8 cellular contexts compared by ENCODE assay signal in the genomic region with DNA sequence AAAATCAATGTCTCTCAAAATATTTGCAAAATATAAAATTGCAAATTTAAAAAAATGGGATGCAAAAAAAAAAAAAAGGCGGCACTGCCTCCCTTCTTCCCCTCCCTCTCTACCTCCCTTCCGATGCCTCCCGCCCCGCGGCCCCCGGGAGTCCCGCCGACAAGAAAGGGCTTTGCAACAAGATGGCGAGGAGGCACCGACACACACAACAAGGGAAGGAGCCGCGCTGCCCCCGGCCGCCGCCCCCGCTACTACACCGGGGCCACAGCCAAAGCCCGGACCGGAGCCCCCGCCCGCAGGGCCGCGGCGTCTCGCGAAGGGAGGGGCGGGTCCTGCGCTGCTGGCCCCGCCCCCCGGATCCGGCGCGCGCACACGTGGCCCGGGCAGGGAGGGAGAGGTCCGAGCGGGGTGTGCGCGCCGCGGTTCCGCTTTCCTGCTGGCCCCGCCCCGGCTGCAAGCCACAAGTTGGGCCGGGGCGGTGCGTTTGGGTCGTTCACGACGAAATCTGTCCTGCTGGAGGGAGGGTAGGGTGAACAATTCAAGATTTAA. TPM values are rescaled to one million over a fixed set of nuclear protein-coding genes. Genes with fewer than 3 reads are reported as not detected.
A peak's percentile ranks its signal among the peaks of the same experiment; 100 is the strongest.
DNase-seq lines count a peak whose midpoint lies in the region; TF ChIP-seq lines count a peak whose summit lies in the region.

MNT (minus strand) TSS at position 184 of the 549 bp plus-strand sequence. CDS start 348 bp downstream, outside the sequence.

- H3K4me2 ChIP-seq in SK-N-SH (peak within 1 kb of the TSS; percentile 98), osteoblast (ENCODE audit: insufficient read depth, low read length) (peak within 1 kb of the TSS; percentile 98)

- H3K9me2 ChIP-seq in SK-N-SH: no peaks in the 10 kb centered on the region

- H3K36me3 ChIP-seq in SK-N-SH (replicated peaks in 1 of 2; ENCODE audit: control insufficient read depth in 1 of 2, insufficient read depth in 2 of 2, low read length in 1 of 2): no peaks in the 10 kb centered on the region
- no peaks in the 10 kb centered on the region for H3K36me3 ChIP-seq in osteoblast (ENCODE audit: insufficient read depth, low read length)
- no peaks in the 10 kb centered on the region for H3K36me3 ChIP-seq in testis (ENCODE audit: low read depth, missing control alignments)

- intact Hi-C loops in testis (cut with DNase I; ENCODE audit: low total_unique reads): no loop called here

- H3K27me3 ChIP-seq in SK-N-SH (ENCODE audit: insufficient read depth) (no peaks in the 10 kb centered on the region), osteoblast (ENCODE audit: insufficient read depth, low read length) (no peaks in the 10 kb centered on the region), testis (no peaks in the 10 kb centered on the region)

- no peak for TF ChIP-seq POLR2A in testis (IDR thresholded peaks at IDR 0.05)

- H3F3A ChIP-seq in SK-N-SH (replicated peaks; ENCODE audit: insufficient read depth): peaks cover 39% of the 10 kb centered on the region

- no peaks in the 10 kb centered on the region for H3K9me3 Mint-ChIP-seq in activated naive CD4-positive, alpha-beta T cell treated with anti-CD3 and anti-CD28 coated beads, Interleukin-2, amount 50 U/mL, for 24 hours

- peaks cover 51% of the 10 kb centered on the region for H3K4me1 Mint-ChIP-seq in activated naive CD4-positive, alpha-beta T cell treated with anti-CD3 and anti-CD28 coated beads, Interleukin-2, amount 50 U/mL, for 24 hours

- H4K20me1 ChIP-seq in SK-N-SH (ENCODE audit: insufficient read depth): peaks cover 5% of the 10 kb centered on the region; the same call in 1 of the 2 replicates
- peaks cover 1% of the 10 kb centered on the region for H4K20me1 ChIP-seq in osteoblast (ENCODE audit: insufficient read depth, low read length)

- H2AFZ ChIP-seq in SK-N-SH (ENCODE audit: low read depth): peak within 1 kb of the TSS; percentile 68; the same call in 1 of the 2 replicates
- peak within 1 kb of the TSS; percentile 89 for H2AFZ ChIP-seq in osteoblast (ENCODE audit: low read length)

- POLR2A ChIA-PET in HEK293T (lab: Yijun Ruan, JAX) (interaction anchor here (0.8 to 1.6 kb wide), 5 partner anchors 8 to 350 kb away, joined by 3 to 11 read pairs (median 4); partner anchors contain the start of genes METTL16 and TSR1), SK-N-SH (lab: Yijun Ruan, JAX) (interaction anchor here (1.0 to 2.2 kb wide), 5 partner anchors 8 to 63 kb away, joined by 3 to 12 read pairs (median 7); no protein-coding TSS in a partner anchor)

- H3K9ac ChIP-seq in SK-N-SH: peak within 1 kb of the TSS; percentile 99

- H3K4me1 ChIP-seq in SK-N-SH (ENCODE audit: control insufficient read depth in 1 of 2, insufficient read depth in 2 of 2, low read depth in 1 of 2, low read length in 1 of 2) (peaks cover 38 to 41% of the 10 kb centered on the region in 2 experiments), osteoblast (ENCODE audit: insufficient read depth, low read length) (peaks cover 55% of the 10 kb centered on the region), testis (peaks cover 56% of the 10 kb centered on the region)

- H3K4me3 Mint-ChIP-seq in activated naive CD4-positive, alpha-beta T cell treated with anti-CD3 and anti-CD28 coated beads, Interleukin-2, amount 50 U/mL, for 24 hours: peak within 1 kb of the TSS; percentile 97

- H3K9me3 ChIP-seq in SK-N-SH: no peaks in the 10 kb centered on the region
- H3K9me3 ChIP-seq in osteoblast (ENCODE audit: low read depth, low read length): no peaks in the 10 kb centered on the region
- no peaks in the 10 kb centered on the region for H3K9me3 ChIP-seq in testis

- TF ChIP-seq RAD21 in SK-N-SH (IDR thresholded peaks at IDR 0.05; ENCODE audit: low read length): no peak

- H3K79me2 ChIP-seq in SK-N-SH (ENCODE audit: insufficient read depth): peaks cover 34% of the 10 kb centered on the region
- H3K79me2 ChIP-seq in osteoblast (ENCODE audit: insufficient read depth, low read length): peaks cover 36% of the 10 kb centered on the region

- 0 out of 4 replicates have a peak, but pooled peaks of 1 of the 2 experiments have one; percentile 25 for TF ChIP-seq EP300 in SK-N-SH (IDR thresholded peaks at IDR 0.05; ENCODE audit: borderline replicate concordance in 1 of 2, low read depth in 1 of 2, low read length in 1 of 2)

- no peak for TF ChIP-seq CTCF in SK-N-SH (IDR thresholded peaks at IDR 0.05)
- no peak for TF ChIP-seq CTCF in osteoblast (IDR thresholded peaks at IDR 0.05; ENCODE audit: extremely low read depth, low read depth, low read length)
- TF ChIP-seq CTCF in testis (IDR thresholded peaks at IDR 0.05): peak in 1 of 3 experiments; percentile 23

- no peaks in the 10 kb centered on the region for H3K36me3 Mint-ChIP-seq in activated naive CD4-positive, alpha-beta T cell treated with anti-CD3 and anti-CD28 coated beads, Interleukin-2, amount 50 U/mL, for 24 hours

- DNase-seq in GM03348 (ENCODE audit: low spot score): peak; percentile 96
- peak; percentile 88 for DNase-seq in HEK293T (ENCODE audit: extremely low spot score)
- peak; percentile 89 for DNase-seq in NAMALWA (ENCODE audit: low spot score)
- peak; percentile 94 for DNase-seq in SK-N-SH
- peak; percentile 97 for DNase-seq in glomerular visceral epithelial cell (ENCODE audit: extremely low spot score)
- DNase-seq in osteoblast (ENCODE audit: insufficient read length, low spot score, missing footprints): peak; percentile 99
- DNase-seq in testis: peak; percentile 95

- under 1% methylated on average over 14 of the region's 51 CpGs for WGBS in SK-N-SH (ENCODE audit: low lambda C conversion rate)
- 0 to 1% methylated on average over 8 to 34 of the region's 51 CpGs for WGBS in testis, 2 donors

- H3K27ac Mint-ChIP-seq in activated naive CD4-positive, alpha-beta T cell treated with anti-CD3 and anti-CD28 coated beads, Interleukin-2, amount 50 U/mL, for 24 hours: peak within 1 kb of the TSS; percentile 99

- H3K4me3 ChIP-seq in SK-N-SH (ENCODE audit: low read depth in 2 of 2, low read length in 1 of 2) (peak within 1 kb of the TSS; percentile 99), osteoblast (ENCODE audit: insufficient read depth, low read length) (peak within 1 kb of the TSS; percentile 98), testis (peak within 1 kb of the TSS; percentile 93 to 97)

- no peaks in the 10 kb centered on the region for H3K27me3 Mint-ChIP-seq in activated naive CD4-positive, alpha-beta T cell treated with anti-CD3 and anti-CD28 coated beads, Interleukin-2, amount 50 U/mL, for 24 hours

- H3K27ac ChIP-seq in SK-N-SH (ENCODE audit: low read depth in 2 of 2, low read length in 1 of 2): peak within 1 kb of the TSS; percentile 98 to 100
- peak within 1 kb of the TSS; percentile 100 for H3K27ac ChIP-seq in osteoblast (ENCODE audit: low read depth, low read length)
- peak within 1 kb of the TSS; percentile 94 to 99 for H3K27ac ChIP-seq in testis

- CTCF ChIA-PET in HEK293T (lab: Yijun Ruan, JAX): no interaction called here
- CTCF ChIA-PET in SK-N-SH (lab: Yijun Ruan, JAX): interaction anchor here (1.2 to 27.8 kb wide), 4 partner anchors 8 to 25 kb away, joined by 3 to 654 read pairs (median 38); no protein-coding TSS in a partner anchor

TF ChIP-seq in HEK293T, 16 proteins besides CTCF, POLR2A, EP300 and RAD21:
- TF ChIP-seq CTBP1 (IDR thresholded peaks at IDR 0.05; ENCODE audit: borderline replicate concordance): no peak
- TF ChIP-seq ARNT (IDR thresholded peaks at IDR 0.05): peak; percentile 46; the same call in 1 of the 2 replicates
- TF ChIP-seq TARDBP (IDR thresholded peaks at IDR 0.05): no peak
- TF ChIP-seq FOXM1 (IDR thresholded peaks at IDR 0.05; ENCODE audit: borderline replicate concordance): peak; percentile 98

TF ChIP-seq in SK-N-SH, 30 proteins besides CTCF, POLR2A, EP300 and RAD21 (continues in another document):
- TF ChIP-seq NFIC (IDR thresholded peaks at IDR 0.05; ENCODE audit: borderline replicate concordance): no peak
- no peak for TF ChIP-seq FOXJ3 (CRISPR knock-in tag; IDR thresholded peaks at IDR 0.05)
- TF ChIP-seq MEF2A (IDR thresholded peaks at IDR 0.05; ENCODE audit: borderline replicate concordance, low read depth): no peak
- TF ChIP-seq RCOR1 (IDR thresholded peaks at IDR 0.05; ENCODE audit: low read length): no peak
- TF ChIP-seq, protein P1, sequence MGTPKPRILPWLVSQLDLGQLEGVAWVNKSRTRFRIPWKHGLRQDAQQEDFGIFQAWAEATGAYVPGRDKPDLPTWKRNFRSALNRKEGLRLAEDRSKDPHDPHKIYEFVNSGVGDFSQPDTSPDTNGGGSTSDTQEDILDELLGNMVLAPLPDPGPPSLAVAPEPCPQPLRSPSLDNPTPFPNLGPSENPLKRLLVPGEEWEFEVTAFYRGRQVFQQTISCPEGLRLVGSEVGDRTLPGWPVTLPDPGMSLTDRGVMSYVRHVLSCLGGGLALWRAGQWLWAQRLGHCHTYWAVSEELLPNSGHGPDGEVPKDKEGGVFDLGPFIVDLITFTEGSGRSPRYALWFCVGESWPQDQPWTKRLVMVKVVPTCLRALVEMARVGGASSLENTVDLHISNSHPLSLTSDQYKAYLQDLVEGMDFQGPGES (IDR thresholded peaks at IDR 0.05; ENCODE audit: low read depth, low read length): 0 out of 2 replicates have a peak, but pooled peaks have one; percentile 8
- no peak for TF ChIP-seq TEAD4 (IDR thresholded peaks at IDR 0.05; ENCODE audit: borderline replicate concordance, insufficient read depth)
- peak; percentile 59 for TF ChIP-seq GABPA (IDR thresholded peaks at IDR 0.05; ENCODE audit: low read depth)
- TF ChIP-seq, protein P2, sequence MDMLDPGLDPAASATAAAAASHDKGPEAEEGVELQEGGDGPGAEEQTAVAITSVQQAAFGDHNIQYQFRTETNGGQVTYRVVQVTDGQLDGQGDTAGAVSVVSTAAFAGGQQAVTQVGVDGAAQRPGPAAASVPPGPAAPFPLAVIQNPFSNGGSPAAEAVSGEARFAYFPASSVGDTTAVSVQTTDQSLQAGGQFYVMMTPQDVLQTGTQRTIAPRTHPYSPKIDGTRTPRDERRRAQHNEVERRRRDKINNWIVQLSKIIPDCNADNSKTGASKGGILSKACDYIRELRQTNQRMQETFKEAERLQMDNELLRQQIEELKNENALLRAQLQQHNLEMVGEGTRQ (IDR thresholded peaks at IDR 0.05; ENCODE audit: borderline replicate concordance, low read depth, low read length): 0 out of 2 replicates have a peak, but pooled peaks have one; percentile 32
- no peak for TF ChIP-seq CHD2 (IDR thresholded peaks at IDR 0.05; ENCODE audit: low read length, partially characterized antibody)
- TF ChIP-seq TCF12 (IDR thresholded peaks at IDR 0.05): no peak
- TF ChIP-seq FOSL2 (IDR thresholded peaks at IDR 0.05; ENCODE audit: borderline replicate concordance, low read depth): no peak

RNA-seq across cellular contexts. Expression of gene MNT, which starts in this region (rescaled TPM):
- polyA plus RNA-seq in SK-N-SH (2012; rRNA removed): 7.1 and 7.4 TPM in 2 replicates
- polyA plus RNA-seq in SK-N-SH (2012; cell fraction: cytosol; rRNA removed): 3.2 and 4.4 TPM in 2 replicates
- polyA plus RNA-seq in SK-N-SH (2012; cell fraction: nucleus; rRNA removed): 50.2 and 76.3 TPM in 2 replicates
- 12.3 and 14.1 TPM in 2 replicates for total RNA-seq in osteoblast
- 10 to 100 TPM; 46.3 to 67.7 TPM for total RNA-seq in testis
- polyA plus RNA-seq in testis (ENCODE audit: insufficient read depth, low read depth, low replicate concordance): 27.9 TPM

Comparison
In these comparisons a context has a peak if more than half of its experiments do, and no peak if none do; other contexts are left out.
1. Peak in every context shown above with its lines: DNase-seq, H3K4me3 ChIP-seq and H3K27ac ChIP-seq.